Comparison of ENCODE assay signal across 8 cellular contexts in genomic region chr11:10305964-10306918, GRCh38. TPM values are rescaled to one million over a fixed set of nuclear protein-coding genes. Genes with fewer than 3 reads are reported as not detected.
DNase-seq lines count a peak whose midpoint lies in the region; ATAC-seq and TF ChIP-seq lines count a peak whose summit lies in the region.

No MANE protein-coding gene starts in this region.

- H3K4me3 ChIP-seq in GM12864 (ENCODE audit: low read depth, low read length): peak overlapping the region; percentile 74
- H3K4me3 ChIP-seq in OCI-LY1 (ENCODE audit: low read depth, low read length, poor library complexity, severe bottlenecking): peak overlapping the region; percentile 72
- H3K4me3 ChIP-seq in dorsolateral prefrontal cortex: peak overlapping the region; percentile 57 to 90 (median 76)
- peak overlapping the region; percentile 53 to 62 for H3K4me3 ChIP-seq in uterus

- H4K20me1 ChIP-seq in OCI-LY1 (ENCODE audit: insufficient read depth, low read length): no peaks in the 10 kb centered on the region

- H3K27ac Mint-ChIP-seq in mesothelial cell of epicardium: peak overlapping the region; percentile 52

- DNase-seq in GM12864 (ENCODE audit: low read depth): no peak
- no peak for DNase-seq in dorsolateral prefrontal cortex
- peak in 1 of 2 experiments; percentile 54 for DNase-seq in mesothelial cell of epicardium (ENCODE audit: low spot score in 2 of 2, unreplicated experiment in 2 of 2)
- peak; percentile 32 to 36 for DNase-seq in uterus

- H3K27me3 ChIP-seq in OCI-LY1 (ENCODE audit: insufficient read depth, low read length) (no peaks in the 10 kb centered on the region), dorsolateral prefrontal cortex (peaks cover 0 to 6% (median 0%) of the 10 kb centered on the region in 45 donors), uterus (no peaks in the 10 kb centered on the region)

- peak overlapping the region; percentile 83; the same call in 1 of the 2 replicates for H3K9ac ChIP-seq in OCI-LY1 (ENCODE audit: low read length)

- H3K9me3 Mint-ChIP-seq in mesothelial cell of epicardium: peaks cover under 1% of the 10 kb centered on the region

- peaks cover 89% of the 10 kb centered on the region for H3K4me1 ChIP-seq in OCI-LY1 (ENCODE audit: insufficient read depth, low read length, severe bottlenecking)
- H3K4me1 ChIP-seq in uterus: no peaks in the 10 kb centered on the region

- H3K27me3 Mint-ChIP-seq in mesothelial cell of epicardium (ENCODE audit: low read depth): peaks cover 44% of the 10 kb centered on the region

- H3K27ac ChIP-seq in OCI-LY1 (ENCODE audit: low read depth, low read length, poor library complexity, severe bottlenecking) (peak overlapping the region; percentile 98), dorsolateral prefrontal cortex (peak overlapping the region in 29 of 59 donors; percentile 2 to 95 (median 63)), uterus (peak overlapping the region; percentile 84 to 95)

- intact Hi-C loops in dorsolateral prefrontal cortex (cut with DNase I): loop anchor here (2.0 to 5.0 kb wide), 5 partner anchors 97 to 549 kb away; no protein-coding TSS in a partner anchor
- intact Hi-C loops in uterus (cut with DNase I; ENCODE audit: low total_unique reads): loop anchor here (10.0 kb wide), 1 partner anchor 101 kb away; no protein-coding TSS in a partner anchor

- peaks cover 32% of the 10 kb centered on the region for H3K4me1 Mint-ChIP-seq in mesothelial cell of epicardium

- no peaks in the 10 kb centered on the region for H3K9me2 ChIP-seq in OCI-LY1 (ENCODE audit: low read depth, low read length)

- no peaks in the 10 kb centered on the region for H3K79me2 ChIP-seq in OCI-LY1 (ENCODE audit: insufficient read depth, low read length)

- TF ChIP-seq CTCF in GM12864 (IDR thresholded peaks at IDR 0.05; ENCODE audit: low read depth, low read length, missing control alignments) (no peak), OCI-LY1 (IDR thresholded peaks at IDR 0.05; ENCODE audit: low read length) (no peak), dorsolateral prefrontal cortex (IDR thresholded peaks at IDR 0.05 in 54 of 56, conservative IDR thresholded peaks at IDR 0.05 in 2 of 56; ENCODE audit: low read depth in 1 of 56, partially characterized antibody in 56 of 56) (no peak), mesothelial cell of epicardium (IDR thresholded peaks at IDR 0.05; ENCODE audit: unreplicated experiment) (no peak), uterus (IDR thresholded peaks at IDR 0.05) (no peak)

- peak overlapping the region; percentile 85 for H3K4me2 ChIP-seq in OCI-LY1 (ENCODE audit: low read length)

- H3K9me3 ChIP-seq in OCI-LY1 (ENCODE audit: low read length) (no peaks in the 10 kb centered on the region), uterus (no peaks in the 10 kb centered on the region)

- peaks cover 4% of the 10 kb centered on the region; the same call in 1 of the 2 replicates for H3K36me3 ChIP-seq in OCI-LY1 (ENCODE audit: insufficient read depth, low read length)
- no peaks in the 10 kb centered on the region for H3K36me3 ChIP-seq in uterus

- no peak for ATAC-seq in GM21526 (IDR thresholded peaks at IDR 0.05; ENCODE audit: low FRiP score, unreplicated experiment)
- ATAC-seq in GM18505 (IDR thresholded peaks at IDR 0.05; ENCODE audit: unreplicated experiment): no peak
- ATAC-seq in GM21723 (IDR thresholded peaks at IDR 0.05; ENCODE audit: unreplicated experiment): no peak

- no peak overlapping the region for H2AFZ ChIP-seq in OCI-LY1 (ENCODE audit: low read length)

- H3K36me3 Mint-ChIP-seq in mesothelial cell of epicardium: no peaks in the 10 kb centered on the region

- no peak for TF ChIP-seq POLR2A in uterus (IDR thresholded peaks at IDR 0.05)
- no peak for TF ChIP-seq POLR2A in GM18505 (IDR thresholded peaks at IDR 0.05; ENCODE audit: borderline replicate concordance, extremely low read depth, insufficient read depth, insufficient read length)

- H3F3A ChIP-seq in OCI-LY1 (ENCODE audit: insufficient read depth, low read length): peaks cover 11% of the 10 kb centered on the region

- H3K4me3 Mint-ChIP-seq in mesothelial cell of epicardium: peak overlapping the region; percentile 97

RNA-seq across cellular contexts. Expression of gene ADM, which starts 1.4 kb away (rescaled TPM):
- 100 to 1,000 TPM in 2 of 120 experiments, 10 to 100 TPM in 69, 1 to 10 TPM in 49; 1.8 to 125 (median 11.4) TPM for total RNA-seq in dorsolateral prefrontal cortex
- total RNA-seq in mesothelial cell of epicardium: 12.8 to 13.8 TPM (median 13.3 TPM) in 3 replicates
- total RNA-seq in uterus: 100 to 1,000 TPM in 1 of 4 donors, 10 to 100 TPM in 3; 27.9 to 151 (median 47.2) TPM

RNA-seq across cellular contexts. Expression of gene SBF2, which starts 12.2 kb away (rescaled TPM):
- 10 to 100 TPM; 38.0 to 99.1 (median 63.4) TPM for total RNA-seq in dorsolateral prefrontal cortex
- 44.7 to 58.4 TPM (median 53.1 TPM) in 3 replicates for total RNA-seq in mesothelial cell of epicardium
- 100 to 1,000 TPM in 2 of 4 donors, 10 to 100 TPM in 2; 45.0 to 202 (median 98.0) TPM for total RNA-seq in uterus

Comparison
In these comparisons a context has a peak if more than half of its experiments do, and no peak if none do; other contexts are left out.
1. DNase-seq: peak in uterus (2 of 2); none in GM12864 (single experiment) and dorsolateral prefrontal cortex (0 of 10).
2. Peak in every context shown above with its lines, with median percentiles within 50 percentile points of each other: H3K4me3 ChIP-seq.